In genomic region chr1:21963477-21964217, GRCh38 we compare ENCODE assay signal across 9 cellular contexts. TPM values are rescaled to one million over a fixed set of nuclear protein-coding genes. Genes with fewer than 3 reads are reported as not detected.
DNase-seq lines count a peak whose midpoint lies in the region; ATAC-seq and TF ChIP-seq lines count a peak whose summit lies in the region.
"Had no signal": no experiment of that assay in that cellular context is flagged by ENCODE, and none has a peak within 500 bp of the region (broad histone marks: within the 10 kb centered on the region; RNA-seq: fewer than 3 reads in every experiment).

No MANE protein-coding gene starts in this region.

- peak; percentile 99 for TF ChIP-seq RAD21 in HCT116 (IDR thresholded peaks at IDR 0.05; ENCODE audit: low read depth)

- H3K4me1 ChIP-seq in CD8-positive, alpha-beta T cell (ENCODE audit: insufficient read depth, low read length), result peaks cover 8% of the 10 kb centered on the region
- peaks cover 3 to 13% of the 10 kb centered on the region in 2 experiments; a peak in 3 of 4 replicates for H3K4me1 ChIP-seq in HCT116 (ENCODE audit: control insufficient read depth in 1 of 2, insufficient read depth in 2 of 2, low read length in 2 of 2)
- no peaks in the 10 kb centered on the region for H3K4me1 ChIP-seq in effector memory CD4-positive, alpha-beta T cell (ENCODE audit: control insufficient read depth, insufficient read depth, low read length, poor library complexity, severe bottlenecking)

- H3K4me1 Mint-ChIP-seq in CD8-positive, alpha-beta T cell (ENCODE audit: low read depth), result peaks cover 7% of the 10 kb centered on the region
- peaks cover 4% of the 10 kb centered on the region for H3K4me1 Mint-ChIP-seq in activated CD8-positive, alpha-beta T cell treated with anti-CD3 and anti-CD28 coated beads for 36 hours (ENCODE audit: low read depth)
- peaks cover 7% of the 10 kb centered on the region for H3K4me1 Mint-ChIP-seq in mesothelial cell of epicardium

- peak; percentile 90 for TF ChIP-seq CTCF in CD8-positive, alpha-beta T cell (IDR thresholded peaks at IDR 0.05)
- TF ChIP-seq CTCF in HCT116 (IDR thresholded peaks at IDR 0.05 in 2 of 3, conservative IDR thresholded peaks at IDR 0.05 in 1 of 3; ENCODE audit: borderline replicate concordance in 1 of 3, insufficient read depth in 1 of 3, low read depth in 2 of 3, low read length in 2 of 3) (peak; percentile 91 to 97 (median 92)), mesothelial cell of epicardium (IDR thresholded peaks at IDR 0.05; ENCODE audit: unreplicated experiment) (peak; percentile 90)
- peak; percentile 89 for TF ChIP-seq CTCF in activated CD8-positive, alpha-beta T cell treated with anti-CD3 and anti-CD28 coated beads for 36 hours (IDR thresholded peaks at IDR 0.05)

- intact Hi-C loops in CD8-positive, alpha-beta T cell (cut with DNase I, micrococcal nuclease), result loop anchor here (1.0 to 10.0 kb wide), 9 partner anchors 56 to 456 kb away; partner anchors contain the start of genes ALPL (in 2 of the 2) and LDLRAD2 (in 1 of the 2)
- intact Hi-C loops in HCT116 (cut with micrococcal nuclease), result loop anchor here (1.0 to 5.0 kb wide), 3 partner anchors 91 to 306 kb away; no protein-coding TSS in a partner anchor
- intact Hi-C loops in activated CD8-positive, alpha-beta T cell treated with anti-CD3 and anti-CD28 coated beads for 36 hours (cut with micrococcal nuclease), result no loop called here

- no peaks in the 10 kb centered on the region for H3K9me3 ChIP-seq in CD8-positive, alpha-beta T cell (ENCODE audit: low read length)
- H3K9me3 ChIP-seq in HCT116 (ENCODE audit: control insufficient read depth in 1 of 2, insufficient read depth in 1 of 2, low read depth in 1 of 2, low read length in 2 of 2), result no peaks in the 10 kb centered on the region
- H3K9me3 ChIP-seq in effector memory CD4-positive, alpha-beta T cell (ENCODE audit: control insufficient read depth, low read length), result no peaks in the 10 kb centered on the region

- peak; percentile 97 for ATAC-seq in CD8-positive, alpha-beta T cell
- peak; percentile 91 for ATAC-seq in HCT116
- ATAC-seq in activated CD8-positive, alpha-beta T cell treated with anti-CD3 and anti-CD28 coated beads for 36 hours, result peak; percentile 99
- no peak for ATAC-seq in GM19023 (IDR thresholded peaks at IDR 0.05; ENCODE audit: unreplicated experiment)

- H3K9me3 Mint-ChIP-seq in CD8-positive, alpha-beta T cell, result no peaks in the 10 kb centered on the region
- no peaks in the 10 kb centered on the region for H3K9me3 Mint-ChIP-seq in activated CD8-positive, alpha-beta T cell treated with anti-CD3 and anti-CD28 coated beads for 36 hours
- no peaks in the 10 kb centered on the region for H3K9me3 Mint-ChIP-seq in mesothelial cell of epicardium
- H3K9me3 Mint-ChIP-seq: IgD-negative memory B cell had no signal

- no peaks in the 10 kb centered on the region for H3K36me3 ChIP-seq in CD8-positive, alpha-beta T cell (ENCODE audit: insufficient read depth, low read length)
- H3K36me3 ChIP-seq in HCT116 (ENCODE audit: control insufficient read depth in 1 of 2, insufficient read depth in 2 of 2, low read length in 2 of 2), result no peaks in the 10 kb centered on the region
- no peaks in the 10 kb centered on the region for H3K36me3 ChIP-seq in effector memory CD4-positive, alpha-beta T cell (ENCODE audit: control insufficient read depth, insufficient read depth, low read length)

- POLR2A ChIA-PET in CD8-positive, alpha-beta T cell (lab: Charles Lee), result no interaction called here
- POLR2A ChIA-PET in HCT116 (lab: Charles Lee), result no interaction called here
- POLR2A ChIA-PET in activated CD8-positive, alpha-beta T cell treated with anti-CD3 and anti-CD28 coated beads for 36 hours (lab: Charles Lee), result interaction anchor here (0.5 to 0.6 kb wide), 2 partner anchors 39 to 367 kb away, joined by 3 read pairs; no protein-coding TSS in a partner anchor

- H4K20me1 ChIP-seq in HCT116 (ENCODE audit: insufficient read depth), result no peaks in the 10 kb centered on the region

- H3K9me2 ChIP-seq in HCT116 (ENCODE audit: insufficient read depth), result no peaks in the 10 kb centered on the region

- H3K79me2 ChIP-seq in HCT116 (ENCODE audit: insufficient read depth, low read length), result no peaks in the 10 kb centered on the region

- no peak overlapping the region for H3K9ac ChIP-seq in HCT116 (ENCODE audit: low read length)

- H3K4me3 ChIP-seq in CD8-positive, alpha-beta T cell (ENCODE audit: low read depth, low read length), result no peak overlapping the region
- no peak overlapping the region for H3K4me3 ChIP-seq in HCT116 (replicated peaks in 1 of 2; ENCODE audit: low read depth in 1 of 2, low read length in 2 of 2)
- no peak overlapping the region for H3K4me3 ChIP-seq in effector memory CD4-positive, alpha-beta T cell (ENCODE audit: insufficient read depth, low read depth, low read length, poor library complexity, severe bottlenecking)

- no TSS peak for BruUV-seq in HCT116 (replicated peaks; lab: Mats Ljungman, UMichigan)

- H3K27ac Mint-ChIP-seq in CD8-positive, alpha-beta T cell, result no peak overlapping the region
- peak overlapping the region; percentile 21 for H3K27ac Mint-ChIP-seq in activated CD8-positive, alpha-beta T cell treated with anti-CD3 and anti-CD28 coated beads for 36 hours
- H3K27ac Mint-ChIP-seq in mesothelial cell of epicardium, result peak overlapping the region; percentile 20

- H3K4me3 Mint-ChIP-seq in CD8-positive, alpha-beta T cell, result no peak overlapping the region
- no peak overlapping the region for H3K4me3 Mint-ChIP-seq in activated CD8-positive, alpha-beta T cell treated with anti-CD3 and anti-CD28 coated beads for 36 hours
- H3K4me3 Mint-ChIP-seq in mesothelial cell of epicardium, result no peak overlapping the region

- RAD21 ChIA-PET in HCT116 (lab: Charles Lee; ENCODE audit: low non-redundant PET in 1 of 2, low total read pairs in 2 of 2, uncharacterized antibody in 2 of 2, unreplicated experiment in 2 of 2), result interaction anchor here in 1 of 2 experiments (0.6 kb wide), 1 partner anchor 126 kb away, joined by 3 read pairs; no protein-coding TSS in a partner anchor

- peak overlapping the region; percentile 43; the same call in 1 of the 2 replicates for H3K4me2 ChIP-seq in HCT116 (ENCODE audit: low read length)

- peak; percentile 69 to 91 (median 79) for DNase-seq in CD8-positive, alpha-beta T cell
- DNase-seq in HCT116 (ENCODE audit: low read depth, low spot score), result peak; percentile 47
- DNase-seq in NCI-H748 (lab: John Stamatoyannopoulos, UW; ENCODE audit: unreplicated experiment), result peak; percentile 56
- DNase-seq in activated CD8-positive, alpha-beta T cell treated with anti-CD3 and anti-CD28 coated beads for 36 hours, result peak; percentile 91
- DNase-seq in effector memory CD4-positive, alpha-beta T cell, result peak; percentile 54 to 65 (median 62)
- peak; percentile 59 to 90 for DNase-seq in mesothelial cell of epicardium (ENCODE audit: low spot score in 2 of 2, unreplicated experiment in 2 of 2)
- peak; percentile 63 to 71 for DNase-seq in stimulated activated CD8-positive, alpha-beta memory T cell treated with anti-CD3 and anti-CD28 coated beads, Interleukin-4, amount 100 ng/mL, for 1 hour (ENCODE audit: low read depth in 2 of 2, low spot score in 1 of 2)

- H2AFZ ChIP-seq in HCT116 (ENCODE audit: low read depth, low read length, poor library complexity, severe bottlenecking), result peak overlapping the region; percentile 93

- no peak for TF ChIP-seq POLR2A in HCT116 (IDR thresholded peaks at IDR 0.05; ENCODE audit: borderline replicate concordance, extremely low read depth, insufficient read depth, insufficient read length)

- CTCF ChIA-PET in CD8-positive, alpha-beta T cell (lab: Charles Lee), result interaction anchor here (0.6 to 2.3 kb wide), 17 partner anchors 10 to 593 kb away, joined by 3 to 8 read pairs (median 3); no protein-coding TSS in a partner anchor
- CTCF ChIA-PET in HCT116 (lab: Charles Lee), result interaction anchor here (0.7 kb wide), 1 partner anchor 252 kb away, joined by 4 read pairs; no protein-coding TSS in a partner anchor
- CTCF ChIA-PET in activated CD8-positive, alpha-beta T cell treated with anti-CD3 and anti-CD28 coated beads for 36 hours (lab: Charles Lee), result interaction anchor here (0.7 to 2.2 kb wide), 15 partner anchors 12 to 311 kb away, joined by 3 to 11 read pairs (median 3); no protein-coding TSS in a partner anchor

- no peaks in the 10 kb centered on the region for H3K27me3 ChIP-seq in CD8-positive, alpha-beta T cell (ENCODE audit: insufficient read depth, low read length)
- no peaks in the 10 kb centered on the region for H3K27me3 ChIP-seq in HCT116 (ENCODE audit: insufficient read depth, low read length)
- H3K27me3 ChIP-seq in effector memory CD4-positive, alpha-beta T cell (replicated peaks; ENCODE audit: control insufficient read depth, insufficient read depth, low read length, poor library complexity, severe bottlenecking), result no peaks in the 10 kb centered on the region

- no peaks in the 10 kb centered on the region for H3K27me3 Mint-ChIP-seq in CD8-positive, alpha-beta T cell (ENCODE audit: low read depth)
- H3K27me3 Mint-ChIP-seq in activated CD8-positive, alpha-beta T cell treated with anti-CD3 and anti-CD28 coated beads for 36 hours, result no peaks in the 10 kb centered on the region
- H3K27me3 Mint-ChIP-seq in mesothelial cell of epicardium (ENCODE audit: low read depth), result no peaks in the 10 kb centered on the region

- H3K36me3 Mint-ChIP-seq in CD8-positive, alpha-beta T cell, result no peaks in the 10 kb centered on the region
- H3K36me3 Mint-ChIP-seq in activated CD8-positive, alpha-beta T cell treated with anti-CD3 and anti-CD28 coated beads for 36 hours (ENCODE audit: low read depth), result no peaks in the 10 kb centered on the region
- no peaks in the 10 kb centered on the region for H3K36me3 Mint-ChIP-seq in mesothelial cell of epicardium
- H3K36me3 Mint-ChIP-seq: IgD-negative memory B cell had no signal

- H3K27ac ChIP-seq in CD8-positive, alpha-beta T cell (ENCODE audit: low read depth, low read length), result no peak overlapping the region
- no peak overlapping the region for H3K27ac ChIP-seq in HCT116 (ENCODE audit: low read depth, low read length)
- no peak overlapping the region for H3K27ac ChIP-seq in effector memory CD4-positive, alpha-beta T cell (ENCODE audit: insufficient read depth, low read length, poor library complexity, severe bottlenecking)

TF ChIP-seq in HCT116, 20 proteins besides CTCF, POLR2A, EP300 and RAD21 (continues in another document):
- no peak for TF ChIP-seq EGR1 (IDR thresholded peaks at IDR 0.05; ENCODE audit: low read depth)

RNA-seq across cellular contexts. Expression of gene CELA3B, which starts 13.2 kb away (rescaled TPM):
- total RNA-seq in CD8-positive, alpha-beta T cell, result not detected
- total RNA-seq in HCT116 (2021; ENCODE audit: unreplicated experiment), result 5.3 TPM
- polyA plus RNA-seq in HCT116 (2012), result not detected in 2 replicates
- not detected for total RNA-seq in activated CD8-positive, alpha-beta T cell treated with anti-CD3 and anti-CD28 coated beads for 36 hours
- total RNA-seq in mesothelial cell of epicardium, result not detected in 3 replicates
- polyA plus RNA-seq: IgD-negative memory B cell had no signal

RNA-seq across cellular contexts. Expression of gene HSPG2, which starts 26.5 kb away (rescaled TPM):
- total RNA-seq in CD8-positive, alpha-beta T cell, result 1 to 10 TPM; 3.6 to 5.1 TPM
- total RNA-seq in HCT116 (2021; ENCODE audit: unreplicated experiment), result 55.7 TPM
- 33.5 and 52.2 TPM in 2 replicates for polyA plus RNA-seq in HCT116 (2012)
- 10 to 100 TPM; 52.1 to 59.0 TPM for total RNA-seq in activated CD8-positive, alpha-beta T cell treated with anti-CD3 and anti-CD28 coated beads for 36 hours
- 221 to 226 TPM (median 221 TPM) in 3 replicates for total RNA-seq in mesothelial cell of epicardium

RNA-seq across cellular contexts. Expression of gene CELA3A, which starts 37.8 kb away (rescaled TPM):
- not detected for total RNA-seq in CD8-positive, alpha-beta T cell
- total RNA-seq in HCT116 (2021; ENCODE audit: unreplicated experiment) (9.0 TPM), mesothelial cell of epicardium (not detected in 3 replicates)
- not detected in 2 replicates for polyA plus RNA-seq in HCT116 (2012)
- total RNA-seq in activated CD8-positive, alpha-beta T cell treated with anti-CD3 and anti-CD28 coated beads for 36 hours, result not detected
- polyA plus RNA-seq: IgD-negative memory B cell had no signal
